In the genomic region with DNA sequence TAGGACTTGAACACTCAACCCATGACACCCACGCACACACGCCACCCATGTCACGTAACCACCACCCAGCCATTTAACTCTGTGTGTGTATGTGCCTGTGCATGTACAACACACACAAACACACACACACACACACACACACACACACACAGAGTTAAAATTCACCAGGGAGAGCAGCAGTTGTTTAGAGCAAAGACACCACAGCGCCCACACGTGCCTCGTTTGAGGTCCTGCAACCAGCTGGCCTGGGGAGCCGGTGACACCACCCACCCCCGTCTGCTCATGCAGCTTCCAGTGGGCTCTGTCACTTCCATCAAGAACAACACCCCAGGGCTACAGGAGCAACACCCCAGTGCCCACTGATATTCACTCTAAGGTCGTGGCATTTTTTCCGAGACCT, we compare ENCODE assay signal across 2 cellular contexts.
TF ChIP-seq lines count a peak whose summit lies in the region.

No MANE protein-coding gene starts in this region.

TF ChIP-seq in Ishikawa, 13 proteins besides CTCF, POLR2A, EP300 and RAD21 (continued from another document):
- TF ChIP-seq, protein P1, sequence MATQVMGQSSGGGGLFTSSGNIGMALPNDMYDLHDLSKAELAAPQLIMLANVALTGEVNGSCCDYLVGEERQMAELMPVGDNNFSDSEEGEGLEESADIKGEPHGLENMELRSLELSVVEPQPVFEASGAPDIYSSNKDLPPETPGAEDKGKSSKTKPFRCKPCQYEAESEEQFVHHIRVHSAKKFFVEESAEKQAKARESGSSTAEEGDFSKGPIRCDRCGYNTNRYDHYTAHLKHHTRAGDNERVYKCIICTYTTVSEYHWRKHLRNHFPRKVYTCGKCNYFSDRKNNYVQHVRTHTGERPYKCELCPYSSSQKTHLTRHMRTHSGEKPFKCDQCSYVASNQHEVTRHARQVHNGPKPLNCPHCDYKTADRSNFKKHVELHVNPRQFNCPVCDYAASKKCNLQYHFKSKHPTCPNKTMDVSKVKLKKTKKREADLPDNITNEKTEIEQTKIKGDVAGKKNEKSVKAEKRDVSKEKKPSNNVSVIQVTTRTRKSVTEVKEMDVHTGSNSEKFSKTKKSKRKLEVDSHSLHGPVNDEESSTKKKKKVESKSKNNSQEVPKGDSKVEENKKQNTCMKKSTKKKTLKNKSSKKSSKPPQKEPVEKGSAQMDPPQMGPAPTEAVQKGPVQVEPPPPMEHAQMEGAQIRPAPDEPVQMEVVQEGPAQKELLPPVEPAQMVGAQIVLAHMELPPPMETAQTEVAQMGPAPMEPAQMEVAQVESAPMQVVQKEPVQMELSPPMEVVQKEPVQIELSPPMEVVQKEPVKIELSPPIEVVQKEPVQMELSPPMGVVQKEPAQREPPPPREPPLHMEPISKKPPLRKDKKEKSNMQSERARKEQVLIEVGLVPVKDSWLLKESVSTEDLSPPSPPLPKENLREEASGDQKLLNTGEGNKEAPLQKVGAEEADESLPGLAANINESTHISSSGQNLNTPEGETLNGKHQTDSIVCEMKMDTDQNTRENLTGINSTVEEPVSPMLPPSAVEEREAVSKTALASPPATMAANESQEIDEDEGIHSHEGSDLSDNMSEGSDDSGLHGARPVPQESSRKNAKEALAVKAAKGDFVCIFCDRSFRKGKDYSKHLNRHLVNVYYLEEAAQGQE (IDR thresholded peaks at IDR 0.05; ENCODE audit: low read depth) = no peak
- TF ChIP-seq, protein P2, sequence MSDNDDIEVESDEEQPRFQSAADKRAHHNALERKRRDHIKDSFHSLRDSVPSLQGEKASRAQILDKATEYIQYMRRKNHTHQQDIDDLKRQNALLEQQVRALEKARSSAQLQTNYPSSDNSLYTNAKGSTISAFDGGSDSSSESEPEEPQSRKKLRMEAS (IDR thresholded peaks at IDR 0.05) = no peak
- TF ChIP-seq EGR1 (IDR thresholded peaks at IDR 0.05) (no peak), CEBPB (IDR thresholded peaks at IDR 0.05) (no peak), YY1 (IDR thresholded peaks at IDR 0.05; ENCODE audit: low read depth) (no peak)
TF ChIP-seq in Ishikawa: peak in this region for 0.

TF ChIP-seq in K562, 482 proteins besides CTCF, POLR2A, EP300 and RAD21 (continued from another document and continues in another):
- TF ChIP-seq KDM4B (IDR thresholded peaks at IDR 0.05; ENCODE audit: borderline replicate concordance in 2 of 2, low read depth in 1 of 2) (no peak), NR1H2 (CRISPR knock-in tag; IDR thresholded peaks at IDR 0.05) (no peak), ARHGAP35 (IDR thresholded peaks at IDR 0.05; ENCODE audit: partially characterized antibody) (no peak), DPF2 (IDR thresholded peaks at IDR 0.05) (no peak), TAF9B (IDR thresholded peaks at IDR 0.05; ENCODE audit: partially characterized antibody) (no peak), FIP1L1 (IDR thresholded peaks at IDR 0.05; ENCODE audit: low read depth, low read length, poor library complexity, severe bottlenecking) (no peak), ZNF282 (CRISPR knock-in tag; IDR thresholded peaks at IDR 0.05) (no peak), ZBED1 (IDR thresholded peaks at IDR 0.05) (no peak), ZNF134 (CRISPR knock-in tag; conservative IDR thresholded peaks at IDR 0.05) (no peak), JUND (IDR thresholded peaks at IDR 0.05; ENCODE audit: borderline replicate concordance, low read depth, low read length) (peak; percentile 14; the same call in 1 of the 2 replicates), JUND (tag; IDR thresholded peaks at IDR 0.05; ENCODE audit: borderline replicate concordance, low read depth, low read length) (no peak), PRMT5 (CRISPR knock-in tag; IDR thresholded peaks at IDR 0.05) (no peak), SP1 (CRISPR knock-in tag; IDR thresholded peaks at IDR 0.05) (no peak), SAFB2 (IDR thresholded peaks at IDR 0.05; ENCODE audit: borderline replicate concordance, low read depth, low read length, severe bottlenecking) (no peak), NFE2L1 (tag; IDR thresholded peaks at IDR 0.05; ENCODE audit: borderline replicate concordance, low read depth) (no peak), TRIM28 (IDR thresholded peaks at IDR 0.05) (no peak), TSC22D4 (tag; IDR thresholded peaks at IDR 0.05) (no peak), BACH1 (tag; IDR thresholded peaks at IDR 0.05) (no peak), WHSC1 (IDR thresholded peaks at IDR 0.05; ENCODE audit: low read length) (no peak), ZNF184 (CRISPR knock-in tag; IDR thresholded peaks at IDR 0.05) (no peak), RBM14 (IDR thresholded peaks at IDR 0.05; ENCODE audit: borderline replicate concordance, insufficient read depth, low read depth, low read length) (no peak), SMARCA4 (IDR thresholded peaks at IDR 0.05) (no peak), GABPB2 (CRISPR knock-in tag; conservative IDR thresholded peaks at IDR 0.05) (no peak), SNRNP70 (optimal IDR thresholded peaks at IDR 0.05; ENCODE audit: low read depth, low read length) (no peak), GATAD2B (IDR thresholded peaks at IDR 0.05; ENCODE audit: borderline replicate concordance) (no peak), ZNF785 (CRISPR knock-in tag; IDR thresholded peaks at IDR 0.05) (no peak), STAG1 (CRISPR knock-in tag; IDR thresholded peaks at IDR 0.05; ENCODE audit: borderline replicate concordance) (0 out of 2 replicates have a peak, but pooled peaks have one; percentile 26), C11orf30 (IDR thresholded peaks at IDR 0.05; ENCODE audit: low read depth) (no peak), HDAC8 (tag; IDR thresholded peaks at IDR 0.05) (no peak), BRCA1 (IDR thresholded peaks at IDR 0.05) (no peak), BRCA1 (CRISPR knock-in tag; IDR thresholded peaks at IDR 0.05) (no peak), SMC3 (conservative IDR thresholded peaks at IDR 0.05; ENCODE audit: insufficient read depth, low read depth, low read length) (peak; percentile 65)
- TF ChIP-seq, protein P3, sequence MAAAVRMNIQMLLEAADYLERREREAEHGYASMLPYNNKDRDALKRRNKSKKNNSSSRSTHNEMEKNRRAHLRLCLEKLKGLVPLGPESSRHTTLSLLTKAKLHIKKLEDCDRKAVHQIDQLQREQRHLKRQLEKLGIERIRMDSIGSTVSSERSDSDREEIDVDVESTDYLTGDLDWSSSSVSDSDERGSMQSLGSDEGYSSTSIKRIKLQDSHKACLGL (CRISPR knock-in tag; IDR thresholded peaks at IDR 0.05; ENCODE audit: borderline replicate concordance, poor library complexity, severe bottlenecking) = no peak
- TF ChIP-seq, protein P4, sequence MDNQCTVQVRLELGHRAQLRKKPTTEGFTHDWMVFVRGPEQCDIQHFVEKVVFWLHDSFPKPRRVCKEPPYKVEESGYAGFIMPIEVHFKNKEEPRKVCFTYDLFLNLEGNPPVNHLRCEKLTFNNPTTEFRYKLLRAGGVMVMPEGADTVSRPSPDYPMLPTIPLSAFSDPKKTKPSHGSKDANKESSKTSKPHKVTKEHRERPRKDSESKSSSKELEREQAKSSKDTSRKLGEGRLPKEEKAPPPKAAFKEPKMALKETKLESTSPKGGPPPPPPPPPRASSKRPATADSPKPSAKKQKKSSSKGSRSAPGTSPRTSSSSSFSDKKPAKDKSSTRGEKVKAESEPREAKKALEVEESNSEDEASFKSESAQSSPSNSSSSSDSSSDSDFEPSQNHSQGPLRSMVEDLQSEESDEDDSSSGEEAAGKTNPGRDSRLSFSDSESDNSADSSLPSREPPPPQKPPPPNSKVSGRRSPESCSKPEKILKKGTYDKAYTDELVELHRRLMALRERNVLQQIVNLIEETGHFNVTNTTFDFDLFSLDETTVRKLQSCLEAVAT (IDR thresholded peaks at IDR 0.05) = 0 out of 4 replicates have a peak, but pooled peaks of 1 of the 2 experiments have one; percentile 36
- TF ChIP-seq, protein P5, sequence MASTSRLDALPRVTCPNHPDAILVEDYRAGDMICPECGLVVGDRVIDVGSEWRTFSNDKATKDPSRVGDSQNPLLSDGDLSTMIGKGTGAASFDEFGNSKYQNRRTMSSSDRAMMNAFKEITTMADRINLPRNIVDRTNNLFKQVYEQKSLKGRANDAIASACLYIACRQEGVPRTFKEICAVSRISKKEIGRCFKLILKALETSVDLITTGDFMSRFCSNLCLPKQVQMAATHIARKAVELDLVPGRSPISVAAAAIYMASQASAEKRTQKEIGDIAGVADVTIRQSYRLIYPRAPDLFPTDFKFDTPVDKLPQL (IDR thresholded peaks at IDR 0.05; ENCODE audit: extremely low read depth, insufficient read length) = no peak
- TF ChIP-seq, protein P6, sequence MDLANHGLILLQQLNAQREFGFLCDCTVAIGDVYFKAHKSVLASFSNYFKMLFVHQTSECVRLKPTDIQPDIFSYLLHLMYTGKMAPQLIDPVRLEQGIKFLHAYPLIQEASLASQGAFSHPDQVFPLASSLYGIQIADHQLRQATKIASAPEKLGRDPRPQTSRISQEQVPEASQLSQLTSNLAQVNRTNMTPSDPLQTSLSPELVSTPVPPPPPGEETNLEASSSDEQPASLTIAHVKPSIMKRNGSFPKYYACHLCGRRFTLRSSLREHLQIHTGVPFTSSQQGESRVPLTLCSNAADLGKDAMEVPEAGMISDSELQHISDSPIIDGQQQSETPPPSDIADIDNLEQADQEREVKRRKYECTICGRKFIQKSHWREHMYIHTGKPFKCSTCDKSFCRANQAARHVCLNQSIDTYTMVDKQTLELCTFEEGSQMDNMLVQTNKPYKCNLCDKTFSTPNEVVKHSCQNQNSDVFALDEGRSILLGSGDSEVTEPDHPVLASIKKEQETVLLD (IDR thresholded peaks at IDR 0.05) = no peak
- TF ChIP-seq, protein P7, sequence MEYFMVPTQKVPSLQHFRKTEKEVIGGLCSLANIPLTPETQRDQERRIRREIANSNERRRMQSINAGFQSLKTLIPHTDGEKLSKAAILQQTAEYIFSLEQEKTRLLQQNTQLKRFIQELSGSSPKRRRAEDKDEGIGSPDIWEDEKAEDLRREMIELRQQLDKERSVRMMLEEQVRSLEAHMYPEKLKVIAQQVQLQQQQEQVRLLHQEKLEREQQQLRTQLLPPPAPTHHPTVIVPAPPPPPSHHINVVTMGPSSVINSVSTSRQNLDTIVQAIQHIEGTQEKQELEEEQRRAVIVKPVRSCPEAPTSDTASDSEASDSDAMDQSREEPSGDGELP (CRISPR knock-in tag; IDR thresholded peaks at IDR 0.05; ENCODE audit: borderline replicate concordance) = peak; percentile 82
- TF ChIP-seq, protein P8, sequence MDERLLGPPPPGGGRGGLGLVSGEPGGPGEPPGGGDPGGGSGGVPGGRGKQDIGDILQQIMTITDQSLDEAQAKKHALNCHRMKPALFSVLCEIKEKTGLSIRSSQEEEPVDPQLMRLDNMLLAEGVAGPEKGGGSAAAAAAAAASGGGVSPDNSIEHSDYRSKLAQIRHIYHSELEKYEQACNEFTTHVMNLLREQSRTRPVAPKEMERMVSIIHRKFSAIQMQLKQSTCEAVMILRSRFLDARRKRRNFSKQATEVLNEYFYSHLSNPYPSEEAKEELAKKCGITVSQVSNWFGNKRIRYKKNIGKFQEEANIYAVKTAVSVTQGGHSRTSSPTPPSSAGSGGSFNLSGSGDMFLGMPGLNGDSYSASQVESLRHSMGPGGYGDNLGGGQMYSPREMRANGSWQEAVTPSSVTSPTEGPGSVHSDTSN (CRISPR knock-in tag; IDR thresholded peaks at IDR 0.05; ENCODE audit: low read depth) = no peak
- TF ChIP-seq, protein P8 (tag; conservative IDR thresholded peaks at IDR 0.05; ENCODE audit: low read depth) = no peak
- TF ChIP-seq, protein P9, sequence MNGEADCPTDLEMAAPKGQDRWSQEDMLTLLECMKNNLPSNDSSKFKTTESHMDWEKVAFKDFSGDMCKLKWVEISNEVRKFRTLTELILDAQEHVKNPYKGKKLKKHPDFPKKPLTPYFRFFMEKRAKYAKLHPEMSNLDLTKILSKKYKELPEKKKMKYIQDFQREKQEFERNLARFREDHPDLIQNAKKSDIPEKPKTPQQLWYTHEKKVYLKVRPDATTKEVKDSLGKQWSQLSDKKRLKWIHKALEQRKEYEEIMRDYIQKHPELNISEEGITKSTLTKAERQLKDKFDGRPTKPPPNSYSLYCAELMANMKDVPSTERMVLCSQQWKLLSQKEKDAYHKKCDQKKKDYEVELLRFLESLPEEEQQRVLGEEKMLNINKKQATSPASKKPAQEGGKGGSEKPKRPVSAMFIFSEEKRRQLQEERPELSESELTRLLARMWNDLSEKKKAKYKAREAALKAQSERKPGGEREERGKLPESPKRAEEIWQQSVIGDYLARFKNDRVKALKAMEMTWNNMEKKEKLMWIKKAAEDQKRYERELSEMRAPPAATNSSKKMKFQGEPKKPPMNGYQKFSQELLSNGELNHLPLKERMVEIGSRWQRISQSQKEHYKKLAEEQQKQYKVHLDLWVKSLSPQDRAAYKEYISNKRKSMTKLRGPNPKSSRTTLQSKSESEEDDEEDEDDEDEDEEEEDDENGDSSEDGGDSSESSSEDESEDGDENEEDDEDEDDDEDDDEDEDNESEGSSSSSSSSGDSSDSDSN (IDR thresholded peaks at IDR 0.05; ENCODE audit: borderline replicate concordance in 1 of 2, low read depth in 2 of 2, low read length in 2 of 2) = no peak
- TF ChIP-seq, protein P1 (CRISPR knock-in tag; IDR thresholded peaks at IDR 0.05; ENCODE audit: low read depth) = no peak
